In the genomic region with DNA sequence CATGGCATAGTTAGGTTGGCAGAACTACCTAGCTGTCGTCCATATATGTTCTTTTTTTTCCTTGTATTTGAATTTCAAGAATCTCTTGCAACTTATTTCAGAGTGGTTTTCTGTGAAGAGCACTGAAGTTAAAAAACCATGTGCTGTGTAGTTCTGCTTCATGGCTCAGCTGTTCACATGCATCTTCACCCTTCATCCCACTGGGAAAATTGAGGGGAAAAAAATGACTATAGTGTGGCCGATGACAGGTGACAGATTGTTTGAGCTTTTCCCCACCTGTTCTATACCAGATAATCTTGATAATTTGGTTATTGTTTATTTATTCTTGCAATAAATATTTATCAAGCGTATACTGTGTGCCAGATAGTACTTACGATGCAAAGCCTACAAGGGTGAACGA, we compare ENCODE assay signal across 1 cellular context.
TF ChIP-seq lines count a peak whose summit lies in the region.

No MANE protein-coding gene starts in this region.

TF ChIP-seq in GM12878, 131 proteins besides CTCF, POLR2A, EP300 and RAD21 (continued from another document):
- TF ChIP-seq, protein P1, sequence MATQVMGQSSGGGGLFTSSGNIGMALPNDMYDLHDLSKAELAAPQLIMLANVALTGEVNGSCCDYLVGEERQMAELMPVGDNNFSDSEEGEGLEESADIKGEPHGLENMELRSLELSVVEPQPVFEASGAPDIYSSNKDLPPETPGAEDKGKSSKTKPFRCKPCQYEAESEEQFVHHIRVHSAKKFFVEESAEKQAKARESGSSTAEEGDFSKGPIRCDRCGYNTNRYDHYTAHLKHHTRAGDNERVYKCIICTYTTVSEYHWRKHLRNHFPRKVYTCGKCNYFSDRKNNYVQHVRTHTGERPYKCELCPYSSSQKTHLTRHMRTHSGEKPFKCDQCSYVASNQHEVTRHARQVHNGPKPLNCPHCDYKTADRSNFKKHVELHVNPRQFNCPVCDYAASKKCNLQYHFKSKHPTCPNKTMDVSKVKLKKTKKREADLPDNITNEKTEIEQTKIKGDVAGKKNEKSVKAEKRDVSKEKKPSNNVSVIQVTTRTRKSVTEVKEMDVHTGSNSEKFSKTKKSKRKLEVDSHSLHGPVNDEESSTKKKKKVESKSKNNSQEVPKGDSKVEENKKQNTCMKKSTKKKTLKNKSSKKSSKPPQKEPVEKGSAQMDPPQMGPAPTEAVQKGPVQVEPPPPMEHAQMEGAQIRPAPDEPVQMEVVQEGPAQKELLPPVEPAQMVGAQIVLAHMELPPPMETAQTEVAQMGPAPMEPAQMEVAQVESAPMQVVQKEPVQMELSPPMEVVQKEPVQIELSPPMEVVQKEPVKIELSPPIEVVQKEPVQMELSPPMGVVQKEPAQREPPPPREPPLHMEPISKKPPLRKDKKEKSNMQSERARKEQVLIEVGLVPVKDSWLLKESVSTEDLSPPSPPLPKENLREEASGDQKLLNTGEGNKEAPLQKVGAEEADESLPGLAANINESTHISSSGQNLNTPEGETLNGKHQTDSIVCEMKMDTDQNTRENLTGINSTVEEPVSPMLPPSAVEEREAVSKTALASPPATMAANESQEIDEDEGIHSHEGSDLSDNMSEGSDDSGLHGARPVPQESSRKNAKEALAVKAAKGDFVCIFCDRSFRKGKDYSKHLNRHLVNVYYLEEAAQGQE (IDR thresholded peaks at IDR 0.05; ENCODE audit: low read depth, low read length), result no peak
- TF ChIP-seq BRCA1 (IDR thresholded peaks at IDR 0.05; ENCODE audit: low read depth, low read length), result no peak
